Comparison of ENCODE assay signal across 1 cellular context in genomic region chr7:99974681-99975080, GRCh38.
TF ChIP-seq lines count a peak whose summit lies in the region.

No MANE protein-coding gene starts in this region.

TF ChIP-seq in liver, 16 proteins besides CTCF, POLR2A, EP300 and RAD21:
- no peak for TF ChIP-seq REST (IDR thresholded peaks at IDR 0.05)
- no peak for TF ChIP-seq HNF4A (conservative IDR thresholded peaks at IDR 0.05)
- no peak for TF ChIP-seq JUND (IDR thresholded peaks at IDR 0.05)
- no peak for TF ChIP-seq TAF1 (conservative IDR thresholded peaks at IDR 0.05)
- no peak for TF ChIP-seq SP1 (IDR thresholded peaks at IDR 0.05)
- no peak for TF ChIP-seq FOXA2 (IDR thresholded peaks at IDR 0.05)
- no peak for TF ChIP-seq ATF3 (IDR thresholded peaks at IDR 0.05)
- no peak for TF ChIP-seq HNF4G (IDR thresholded peaks at IDR 0.05)
- no peak for TF ChIP-seq FOXA1 (IDR thresholded peaks at IDR 0.05)
- TF ChIP-seq NR2F2 (IDR thresholded peaks at IDR 0.05) = no peak
- no peak for TF ChIP-seq GABPA (IDR thresholded peaks at IDR 0.05 in 1 of 2, conservative IDR thresholded peaks at IDR 0.05 in 1 of 2)
- TF ChIP-seq EGR1 (IDR thresholded peaks at IDR 0.05; ENCODE audit: low read depth in 2 of 2) = no peak
- TF ChIP-seq ZBTB33 (IDR thresholded peaks at IDR 0.05) = no peak
- TF ChIP-seq RXRA (IDR thresholded peaks at IDR 0.05) = no peak
- TF ChIP-seq MAX (IDR thresholded peaks at IDR 0.05) = no peak
- TF ChIP-seq YY1 (IDR thresholded peaks at IDR 0.05) = no peak
